In genomic region chr3:101195951-101196713, GRCh38 we compare ENCODE assay signal across 9 cellular contexts.
DNase-seq lines count a peak whose midpoint lies in the region; ATAC-seq and TF ChIP-seq lines count a peak whose summit lies in the region.
"Had no signal": no experiment of that assay in that cellular context is flagged by ENCODE, and none has a peak within 500 bp of the region (broad histone marks: within the 10 kb centered on the region; RNA-seq: fewer than 3 reads in every experiment).

No MANE protein-coding gene starts in this region.

- H3K79me2 ChIP-seq in ACC112 (ENCODE audit: control insufficient read depth, insufficient read depth, low read length, unreplicated experiment) (no peaks in the 10 kb centered on the region), GM23338 (replicated peaks; ENCODE audit: insufficient read depth) (no peaks in the 10 kb centered on the region)

- H3F3A ChIP-seq in GM23338 (replicated peaks; ENCODE audit: low read depth), result no peaks in the 10 kb centered on the region

- DNase-seq in GM23338 (ENCODE audit: low spot score) (peak; percentile 83), OCI-M1 (lab: John Stamatoyannopoulos, UW) (peak; percentile 85), epithelial cell of proximal tubule (ENCODE audit: low read depth) (peak; percentile 52), osteocyte (ENCODE audit: extremely low spot score, unreplicated experiment) (no peak)
- no peak for DNase-seq in effector CD8-positive, alpha-beta T cell (lab: John Stamatoyannopoulos, UW)

- H3K27ac ChIP-seq in ACC112 (ENCODE audit: low read depth, low read length) (peak overlapping the region; percentile 64), GM23338 (ENCODE audit: low read depth) (no peak overlapping the region)

- no peaks in the 10 kb centered on the region for H3K9me2 ChIP-seq in GM23338 (ENCODE audit: insufficient read depth)

- ATAC-seq in GM23338 (peak; percentile 86), GM21717 (IDR thresholded peaks at IDR 0.05; ENCODE audit: unreplicated experiment) (no peak), HG03139 (IDR thresholded peaks at IDR 0.05; ENCODE audit: unreplicated experiment) (no peak)

- H3K4me1 Mint-ChIP-seq in GM23338, result peaks cover 2% of the 10 kb centered on the region; the same call in 1 of the 3 replicates
- H3K4me1 Mint-ChIP-seq in osteocyte (ENCODE audit: unreplicated experiment), result peaks cover 28% of the 10 kb centered on the region
- H3K4me1 Mint-ChIP-seq: central memory CD8-positive, alpha-beta T cell had no signal

- H2AFZ ChIP-seq in ACC112 (ENCODE audit: low read length, unreplicated experiment), result peak overlapping the region; percentile 61
- H2AFZ ChIP-seq in GM23338, result no peak overlapping the region

- no peaks in the 10 kb centered on the region for H4K20me1 ChIP-seq in GM23338 (replicated peaks; ENCODE audit: insufficient read depth)

- H3K9me3 Mint-ChIP-seq in GM23338, result no peaks in the 10 kb centered on the region; the same call in 2 of the 3 replicates
- no peaks in the 10 kb centered on the region for H3K9me3 Mint-ChIP-seq in osteocyte (ENCODE audit: unreplicated experiment)
- H3K9me3 Mint-ChIP-seq: central memory CD8-positive, alpha-beta T cell had no signal

- no peak overlapping the region for H3K4me2 ChIP-seq in GM23338

- H3K36me3 ChIP-seq in ACC112 (ENCODE audit: insufficient read depth, low read length) (no peaks in the 10 kb centered on the region), GM23338 (ENCODE audit: insufficient read depth) (no peaks in the 10 kb centered on the region)

- H3K4me3 Mint-ChIP-seq in GM23338 (no peak overlapping the region), osteocyte (ENCODE audit: unreplicated experiment) (no peak overlapping the region)
- H3K4me3 Mint-ChIP-seq: central memory CD8-positive, alpha-beta T cell had no signal

- no peak overlapping the region for H3K27ac Mint-ChIP-seq in GM23338
- peak overlapping the region; percentile 47 for H3K27ac Mint-ChIP-seq in osteocyte (ENCODE audit: unreplicated experiment)

- H3K36me3 Mint-ChIP-seq in GM23338 (ENCODE audit: low read depth), result no peaks in the 10 kb centered on the region
- H3K36me3 Mint-ChIP-seq in osteocyte (ENCODE audit: unreplicated experiment), result no peaks in the 10 kb centered on the region

- TF ChIP-seq CTCF in GM23338 (conservative IDR thresholded peaks at IDR 0.05; ENCODE audit: low read depth in 2 of 2) (peak; percentile 66 to 71), epithelial cell of proximal tubule (conservative IDR thresholded peaks at IDR 0.05; ENCODE audit: low read depth, low read length) (peak; percentile 81), osteocyte (IDR thresholded peaks at IDR 0.05) (peak; percentile 84)

- H3K27me3 Mint-ChIP-seq in GM23338 (ENCODE audit: insufficient read depth, low read depth, poor library complexity) (no peaks in the 10 kb centered on the region), osteocyte (ENCODE audit: unreplicated experiment) (no peaks in the 10 kb centered on the region)

- H3K4me3 ChIP-seq in ACC112 (ENCODE audit: low read depth, low read length) (no peak overlapping the region), GM23338 (no peak overlapping the region), epithelial cell of proximal tubule (ENCODE audit: low read depth, low read length) (no peak overlapping the region)

- H3K27me3 ChIP-seq in ACC112 (ENCODE audit: insufficient read depth, low read length) (no peaks in the 10 kb centered on the region), GM23338 (ENCODE audit: insufficient read depth) (no peaks in the 10 kb centered on the region)

- H3K4me1 ChIP-seq in ACC112 (ENCODE audit: control insufficient read depth, insufficient read depth, low read length, unreplicated experiment), result peaks cover 28% of the 10 kb centered on the region
- H3K4me1 ChIP-seq in GM23338 (ENCODE audit: insufficient read depth), result no peaks in the 10 kb centered on the region

TF ChIP-seq in GM23338, 12 proteins besides CTCF, POLR2A, EP300 and RAD21 (continues in another document):
- TF ChIP-seq ZNF331 (CRISPR knock-in tag; IDR thresholded peaks at IDR 0.05; ENCODE audit: low read depth), result no peak
- TF ChIP-seq STAT1 (IDR thresholded peaks at IDR 0.05; ENCODE audit: unreplicated experiment), result no peak
- TF ChIP-seq POLR2AphosphoS5 (IDR thresholded peaks at IDR 0.05; ENCODE audit: low read depth), result no peak
- no peak for TF ChIP-seq EZH2phosphoT487 (IDR thresholded peaks at IDR 0.05; ENCODE audit: unreplicated experiment)
- no peak for TF ChIP-seq ZNF462 (CRISPR knock-in tag; IDR thresholded peaks at IDR 0.05)
- TF ChIP-seq CREB1 (CRISPR knock-in tag; IDR thresholded peaks at IDR 0.05; ENCODE audit: low read depth), result no peak
- TF ChIP-seq ETS1 (IDR thresholded peaks at IDR 0.05), result no peak
- TF ChIP-seq EZH2 (IDR thresholded peaks at IDR 0.05; ENCODE audit: low read depth, unreplicated experiment), result no peak
- TF ChIP-seq NANOG (IDR thresholded peaks at IDR 0.05; ENCODE audit: borderline replicate concordance), result no peak

Comparison
In these comparisons a context has a peak if more than half of its experiments do, and no peak if none do; other contexts are left out.
1. DNase-seq: peak in GM23338 (single experiment), OCI-M1 (single experiment) and epithelial cell of proximal tubule (single experiment); none in osteocyte (single experiment) and effector CD8-positive, alpha-beta T cell (single experiment).
2. Peak in every context shown above with its lines, with median percentiles within 50 percentile points of each other: CTCF ChIP-seq.